15 cellular contexts compared by ENCODE assay signal in genomic region chr11:101686514-101686913, GRCh38.
DNase-seq lines count a peak whose midpoint lies in the region; ATAC-seq, FAIRE-seq and TF ChIP-seq lines count a peak whose summit lies in the region.
"Had no signal": no experiment of that assay in that cellular context is flagged by ENCODE, and none has a peak within 500 bp of the region (broad histone marks: within the 10 kb centered on the region; RNA-seq: fewer than 3 reads in every experiment).

No MANE protein-coding gene starts in this region.

- intact Hi-C loops in cardiac septum (cut with DNase I) = no loop called here

- H3K27ac ChIP-seq in foreskin keratinocyte = peak overlapping the region; percentile 66
- H3K27ac ChIP-seq: colonic mucosa had no signal

- DNase-seq in SIG-M5 treated with dmso at 0.1 percent for 504 hours (lab: John Stamatoyannopoulos, UW; ENCODE audit: unreplicated experiment) (peak; percentile 0), SIG-M5 (lab: John Stamatoyannopoulos, UW) (no peak), amniotic epithelial cell (ENCODE audit: low read depth) (peak; percentile 17), foreskin keratinocyte (peak; percentile 86 to 91), urothelium cell line (ENCODE audit: low spot score) (peak; percentile 75), OCI-M1 (lab: John Stamatoyannopoulos, UW) (no peak), DMS53 treated with DMSO at 0.1 percent for 48 hours (lab: John Stamatoyannopoulos, UW; ENCODE audit: unreplicated experiment) (no peak), cardiac septum (ENCODE audit: low spot score) (no peak)
- DNase-seq: activated CD4-positive, alpha-beta T cell treated with anti-CD3 and anti-CD28 coated beads, Interleukin-2, amount 10 ng/mL, durations not matched to agents 24 days and 14 days; activated gamma-delta T cell; colonic mucosa; DND-41; MV-4-11; NCI-H69 had no signal

- ATAC-seq in foreskin keratinocyte = peak; percentile 98

- TF ChIP-seq CTCF in foreskin keratinocyte (conservative IDR thresholded peaks at IDR 0.05) = peak; percentile 13

- no peaks in the 10 kb centered on the region for H3K27me3 ChIP-seq in foreskin keratinocyte
- H3K27me3 ChIP-seq: colonic mucosa had no signal

- no peak for FAIRE-seq in urothelium cell line (lab: Jason Lieb, UNC)
- FAIRE-seq: A204.1 had no signal

- peaks cover 14% of the 10 kb centered on the region for H3K4me1 ChIP-seq in foreskin keratinocyte
- H3K4me1 ChIP-seq: colonic mucosa had no signal

Comparison
In these comparisons a context has a peak if more than half of its experiments do, and no peak if none do; other contexts are left out.
1. DNase-seq: peak in SIG-M5 treated with dmso at 0.1 percent for 504 hours (single experiment), amniotic epithelial cell (single experiment), foreskin keratinocyte (2 of 2) and urothelium cell line (single experiment); none in SIG-M5 (single experiment), OCI-M1 (single experiment), DMS53 treated with DMSO at 0.1 percent for 48 hours (single experiment) and cardiac septum (single experiment).